Comparison of ENCODE assay signal across 12 cellular contexts in the genomic region with DNA sequence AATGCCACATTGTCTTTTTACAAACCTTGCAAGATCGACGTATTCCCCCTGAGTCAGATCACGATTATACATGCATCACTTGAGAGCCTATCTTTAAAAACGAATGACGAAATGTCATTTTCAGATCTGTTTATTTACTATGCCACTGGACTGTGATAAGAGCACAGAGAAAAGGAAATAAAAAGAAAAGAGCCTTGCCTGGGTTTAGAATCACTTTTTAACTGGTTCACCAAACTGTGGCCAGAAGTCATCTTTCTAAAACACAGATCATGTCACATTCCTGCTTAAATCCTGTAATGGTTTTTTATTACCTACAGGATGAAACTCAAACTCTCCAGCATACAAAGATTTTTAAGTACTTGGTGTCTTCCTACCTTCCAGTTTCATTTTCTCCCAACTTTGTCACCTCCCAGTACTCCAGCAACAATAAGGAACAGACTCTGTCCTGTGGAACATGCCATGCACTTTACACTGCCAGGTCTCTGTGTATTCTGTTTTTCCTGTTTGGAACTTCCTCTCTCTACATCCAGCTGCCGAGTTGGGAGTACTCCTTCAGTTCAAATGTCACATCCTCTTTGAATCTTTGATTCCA.
A peak's percentile ranks its signal among the peaks of the same experiment; 100 is the strongest.
DNase-seq lines count a peak whose midpoint lies in the region; ATAC-seq and TF ChIP-seq lines count a peak whose summit lies in the region.
"Had no signal": no experiment of that assay in that cellular context is flagged by ENCODE, and none has a peak within 500 bp of the region (broad histone marks: within the 10 kb centered on the region; RNA-seq: fewer than 3 reads in every experiment).

No MANE protein-coding gene starts in this region.

- peaks cover 3% of the 10 kb centered on the region for H3F3A ChIP-seq in SK-N-SH (replicated peaks; ENCODE audit: insufficient read depth)

- intact Hi-C loops in right cardiac atrium (cut with DNase I) = no loop called here
- intact Hi-C loops in cardiac septum (cut with DNase I) = no loop called here
- intact Hi-C loops in Calu3 (cut with micrococcal nuclease; ENCODE audit: unreplicated experiment) = no loop called here

- DNase-seq in right cardiac atrium (no peak), cardiac septum (ENCODE audit: low spot score) (no peak), OCI-M1 (lab: John Stamatoyannopoulos, UW) (peak; percentile 56), iris pigment epithelial cell (ENCODE audit: low read depth) (peak; percentile 14), glutamatergic neuron (no peak), SK-N-SH (no peak), HPDE6-E6E7 (ENCODE audit: extremely low spot score) (no peak), Calu3 (no peak)
- DNase-seq: HCEC 1CT; MG63; NK-92 treated with Interleukin-12 subunit alpha and Interleukin-12 subunit beta, amount 100 ng/mL, for 24 hours had no signal

- POLR2A ChIA-PET in SK-N-SH (lab: Yijun Ruan, JAX) = no interaction called here

- no peak overlapping the region for H3K9ac ChIP-seq in SK-N-SH

- no peak overlapping the region for H2AFZ ChIP-seq in SK-N-SH (ENCODE audit: low read depth)

- TF ChIP-seq CTCF in glutamatergic neuron (IDR thresholded peaks at IDR 0.05; ENCODE audit: partially characterized antibody, unreplicated experiment) (no peak), SK-N-SH (IDR thresholded peaks at IDR 0.05) (no peak), Calu3 (IDR thresholded peaks at IDR 0.05; ENCODE audit: unreplicated experiment) (no peak)

- TF ChIP-seq RAD21 in SK-N-SH (IDR thresholded peaks at IDR 0.05; ENCODE audit: low read length) = no peak

- H4K20me1 ChIP-seq in SK-N-SH (ENCODE audit: insufficient read depth) = no peaks in the 10 kb centered on the region

- H3K79me2 ChIP-seq in SK-N-SH (ENCODE audit: insufficient read depth) = no peaks in the 10 kb centered on the region

- TF ChIP-seq EP300 in SK-N-SH (IDR thresholded peaks at IDR 0.05; ENCODE audit: borderline replicate concordance in 1 of 2, low read depth in 1 of 2, low read length in 1 of 2) = no peak

- H3K36me3 Mint-ChIP-seq in glutamatergic neuron (ENCODE audit: unreplicated experiment) = no peaks in the 10 kb centered on the region
- no peaks in the 10 kb centered on the region for H3K36me3 Mint-ChIP-seq in Calu3 (ENCODE audit: insufficient read depth, unreplicated experiment)

- no peak overlapping the region for H3K4me2 ChIP-seq in SK-N-SH

- H3K4me3 Mint-ChIP-seq in glutamatergic neuron (ENCODE audit: unreplicated experiment) (no peak overlapping the region), Calu3 (ENCODE audit: low read depth, unreplicated experiment) (no peak overlapping the region)
- H3K4me3 Mint-ChIP-seq: T-helper 1 cell treated with Interleukin-12 subunit alpha and Interleukin-12 subunit beta and Interleukin-4 antibody, amounts not matched to agents 30 μg/mL and 1 μg/mL, for 36 hours had no signal

- H3K4me1 ChIP-seq in right cardiac atrium (ENCODE audit: control insufficient read depth, insufficient read depth, low read length) = peaks cover 1% of the 10 kb centered on the region
- no peaks in the 10 kb centered on the region for H3K4me1 ChIP-seq in SK-N-SH (ENCODE audit: control insufficient read depth in 1 of 2, insufficient read depth in 2 of 2, low read depth in 1 of 2, low read length in 1 of 2)

- BruUV-seq in Calu3 (replicated peaks; lab: Mats Ljungman, UMichigan) = no TSS peak

- H3K4me1 Mint-ChIP-seq in glutamatergic neuron (ENCODE audit: low read depth, unreplicated experiment) (no peaks in the 10 kb centered on the region), Calu3 (ENCODE audit: low read depth, unreplicated experiment) (peaks cover 13% of the 10 kb centered on the region)

- CTCF ChIA-PET in SK-N-SH (lab: Yijun Ruan, JAX) (interaction anchor here (1.4 to 1.7 kb wide), 2 partner anchors 19 to 473 kb away, joined by 4 read pairs; no protein-coding TSS in a partner anchor), Calu3 (lab: Charles Lee) (no interaction called here)

- ATAC-seq in right cardiac atrium = no peak

- H3K9me3 Mint-ChIP-seq in glutamatergic neuron (ENCODE audit: unreplicated experiment) (peaks cover under 1% of the 10 kb centered on the region), Calu3 (ENCODE audit: low read depth, unreplicated experiment) (no peaks in the 10 kb centered on the region)
- H3K9me3 Mint-ChIP-seq: T-helper 1 cell treated with Interleukin-12 subunit alpha and Interleukin-12 subunit beta and Interleukin-4 antibody, amounts not matched to agents 30 μg/mL and 1 μg/mL, for 36 hours had no signal

- H3K27ac ChIP-seq in right cardiac atrium (ENCODE audit: low read length) = no peak overlapping the region
- H3K27ac ChIP-seq in SK-N-SH (ENCODE audit: low read depth in 2 of 2, low read length in 1 of 2) = no peak overlapping the region

- H3K27me3 ChIP-seq in right cardiac atrium (ENCODE audit: control insufficient read depth, insufficient read depth) (peaks cover 3% of the 10 kb centered on the region), SK-N-SH (ENCODE audit: insufficient read depth) (peaks cover 93% of the 10 kb centered on the region)
- H3K27me3 ChIP-seq: MG63 had no signal

- H3K27ac Mint-ChIP-seq in glutamatergic neuron (ENCODE audit: unreplicated experiment) = no peak overlapping the region
- H3K27ac Mint-ChIP-seq in Calu3 (ENCODE audit: unreplicated experiment) = no peak overlapping the region
- H3K27ac Mint-ChIP-seq: T-helper 1 cell treated with Interleukin-12 subunit alpha and Interleukin-12 subunit beta and Interleukin-4 antibody, amounts not matched to agents 30 μg/mL and 1 μg/mL, for 36 hours had no signal

- no peaks in the 10 kb centered on the region for H3K9me3 ChIP-seq in right cardiac atrium (ENCODE audit: control insufficient read depth, low read length)
- H3K9me3 ChIP-seq in SK-N-SH = no peaks in the 10 kb centered on the region
- H3K9me3 ChIP-seq: MG63 had no signal

- no peaks in the 10 kb centered on the region for H3K36me3 ChIP-seq in SK-N-SH (replicated peaks in 1 of 2; ENCODE audit: control insufficient read depth in 1 of 2, insufficient read depth in 2 of 2, low read length in 1 of 2)
- H3K36me3 ChIP-seq: MG63 had no signal

- 41% methylated on average over 6 of the region's 6 CpGs for WGBS in right cardiac atrium
- WGBS in SK-N-SH (ENCODE audit: low lambda C conversion rate) = 4% methylated on average over 6 of the region's 6 CpGs

- H3K9me2 ChIP-seq in SK-N-SH = no peaks in the 10 kb centered on the region

- H3K4me3 ChIP-seq in right cardiac atrium (ENCODE audit: low read length) (peak overlapping the region; percentile 15), SK-N-SH (ENCODE audit: low read depth in 2 of 2, low read length in 1 of 2) (no peak overlapping the region)
- H3K4me3 ChIP-seq: MG63 had no signal

- H3K27me3 Mint-ChIP-seq in glutamatergic neuron (ENCODE audit: unreplicated experiment) = no peaks in the 10 kb centered on the region
- no peaks in the 10 kb centered on the region for H3K27me3 Mint-ChIP-seq in Calu3 (ENCODE audit: unreplicated experiment)

TF ChIP-seq in SK-N-SH, 30 proteins besides CTCF, POLR2A, EP300 and RAD21 (continues in another document):
- TF ChIP-seq POLR2AphosphoS5 (IDR thresholded peaks at IDR 0.05; ENCODE audit: low read depth, low read length) = no peak
- TF ChIP-seq RCOR1 (IDR thresholded peaks at IDR 0.05; ENCODE audit: low read length) = no peak
- TF ChIP-seq, protein P1, sequence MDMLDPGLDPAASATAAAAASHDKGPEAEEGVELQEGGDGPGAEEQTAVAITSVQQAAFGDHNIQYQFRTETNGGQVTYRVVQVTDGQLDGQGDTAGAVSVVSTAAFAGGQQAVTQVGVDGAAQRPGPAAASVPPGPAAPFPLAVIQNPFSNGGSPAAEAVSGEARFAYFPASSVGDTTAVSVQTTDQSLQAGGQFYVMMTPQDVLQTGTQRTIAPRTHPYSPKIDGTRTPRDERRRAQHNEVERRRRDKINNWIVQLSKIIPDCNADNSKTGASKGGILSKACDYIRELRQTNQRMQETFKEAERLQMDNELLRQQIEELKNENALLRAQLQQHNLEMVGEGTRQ (IDR thresholded peaks at IDR 0.05; ENCODE audit: borderline replicate concordance, low read depth, low read length) = no peak
- no peak for TF ChIP-seq FOSL2 (IDR thresholded peaks at IDR 0.05; ENCODE audit: borderline replicate concordance, low read depth)
- TF ChIP-seq RFX5 (IDR thresholded peaks at IDR 0.05; ENCODE audit: low read length) = no peak
- TF ChIP-seq ELF1 (IDR thresholded peaks at IDR 0.05) = no peak
- no peak for TF ChIP-seq FOXJ3 (CRISPR knock-in tag; IDR thresholded peaks at IDR 0.05)
- no peak for TF ChIP-seq TAF1 (IDR thresholded peaks at IDR 0.05; ENCODE audit: borderline replicate concordance, low read depth, low read length)
- no peak for TF ChIP-seq NFIC (IDR thresholded peaks at IDR 0.05; ENCODE audit: borderline replicate concordance)
- TF ChIP-seq SIN3A (IDR thresholded peaks at IDR 0.05; ENCODE audit: borderline replicate concordance, low read depth, low read length) = no peak
- no peak for TF ChIP-seq SMC3 (IDR thresholded peaks at IDR 0.05; ENCODE audit: low read depth, low read length)
- no peak for TF ChIP-seq YY1 (IDR thresholded peaks at IDR 0.05; ENCODE audit: low read depth)
- no peak for TF ChIP-seq JUND (IDR thresholded peaks at IDR 0.05)
- TF ChIP-seq, protein P2, sequence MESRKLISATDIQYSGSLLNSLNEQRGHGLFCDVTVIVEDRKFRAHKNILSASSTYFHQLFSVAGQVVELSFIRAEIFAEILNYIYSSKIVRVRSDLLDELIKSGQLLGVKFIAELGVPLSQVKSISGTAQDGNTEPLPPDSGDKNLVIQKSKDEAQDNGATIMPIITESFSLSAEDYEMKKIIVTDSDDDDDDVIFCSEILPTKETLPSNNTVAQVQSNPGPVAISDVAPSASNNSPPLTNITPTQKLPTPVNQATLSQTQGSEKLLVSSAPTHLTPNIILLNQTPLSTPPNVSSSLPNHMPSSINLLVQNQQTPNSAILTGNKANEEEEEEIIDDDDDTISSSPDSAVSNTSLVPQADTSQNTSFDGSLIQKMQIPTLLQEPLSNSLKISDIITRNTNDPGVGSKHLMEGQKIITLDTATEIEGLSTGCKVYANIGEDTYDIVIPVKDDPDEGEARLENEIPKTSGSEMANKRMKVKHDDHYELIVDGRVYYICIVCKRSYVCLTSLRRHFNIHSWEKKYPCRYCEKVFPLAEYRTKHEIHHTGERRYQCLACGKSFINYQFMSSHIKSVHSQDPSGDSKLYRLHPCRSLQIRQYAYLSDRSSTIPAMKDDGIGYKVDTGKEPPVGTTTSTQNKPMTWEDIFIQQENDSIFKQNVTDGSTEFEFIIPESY (IDR thresholded peaks at IDR 0.05; ENCODE audit: borderline replicate concordance, low read depth) = no peak
- TF ChIP-seq TCF12 (IDR thresholded peaks at IDR 0.05) = no peak

Comparison
In these comparisons a context has a peak if more than half of its experiments do, and no peak if none do; other contexts are left out.
1. DNase-seq: peak in OCI-M1 (single experiment) and iris pigment epithelial cell (single experiment); none in right cardiac atrium (0 of 3), cardiac septum (single experiment), glutamatergic neuron (single experiment), SK-N-SH (single experiment), HPDE6-E6E7 (single experiment) and Calu3 (single experiment).